Comparison of ENCODE assay signal across 8 cellular contexts in genomic region chr21:31660134-31660565, GRCh38. TPM values are rescaled to one million over a fixed set of nuclear protein-coding genes. Genes with fewer than 3 reads are reported as not detected.
DNase-seq lines count a peak whose midpoint lies in the region; ATAC-seq, FAIRE-seq and TF ChIP-seq lines count a peak whose summit lies in the region.

No MANE protein-coding gene starts in this region.

- peak overlapping the region; percentile 98 for H3K4me2 ChIP-seq in K562 (ENCODE audit: insufficient read depth, low read length)

- no peak for FAIRE-seq in K562 (lab: Jason Lieb, UNC)
- no peak for FAIRE-seq in small intestine (lab: Jason Lieb, UNC)

- H3K9me3 Mint-ChIP-seq in activated T-cell treated with anti-CD3 and anti-CD28 coated beads, Interleukin-2, amount 50 U/mL, for 24 hours, result peaks cover 2% of the 10 kb centered on the region

- no peak for TF ChIP-seq CTCF in K562 (IDR thresholded peaks at IDR 0.05 in 2 of 3, conservative IDR thresholded peaks at IDR 0.05 in 1 of 3; ENCODE audit: insufficient read depth in 2 of 3, low read depth in 1 of 3, low read length in 3 of 3)

- POLR2A ChIA-PET in K562 (lab: Yijun Ruan, JAX), result interaction anchor here (0.9 to 2.2 kb wide), 3 partner anchors 10 to 235 kb away, joined by 3 to 20 read pairs (median 3); no protein-coding TSS in a partner anchor

- peak; percentile 31 for ATAC-seq in HG02623 (IDR thresholded peaks at IDR 0.05; ENCODE audit: unreplicated experiment)
- ATAC-seq in K562, result peak; percentile 37

- H3K27ac ChIP-seq in K562 (ENCODE audit: extremely low read depth, low read depth, low read length) (peak overlapping the region; percentile 96), small intestine (ENCODE audit: low read depth in 1 of 2, low read length in 1 of 2) (peak overlapping the region; percentile 77 to 94)

- TF ChIP-seq EP300 in K562 (IDR thresholded peaks at IDR 0.05; ENCODE audit: low read length), result no peak

- peaks cover 17% of the 10 kb centered on the region; the same call in 1 of the 2 replicates for H4K20me1 ChIP-seq in K562 (replicated peaks; ENCODE audit: control insufficient read depth, insufficient read depth, low read length)

- no peaks in the 10 kb centered on the region for H3K27me3 Mint-ChIP-seq in activated T-cell treated with anti-CD3 and anti-CD28 coated beads, Interleukin-2, amount 50 U/mL, for 24 hours

- peaks cover 55% of the 10 kb centered on the region for H3K36me3 Mint-ChIP-seq in activated T-cell treated with anti-CD3 and anti-CD28 coated beads, Interleukin-2, amount 50 U/mL, for 24 hours (ENCODE audit: low read depth)

- intact Hi-C loops in K562 (cut with micrococcal nuclease), result no loop called here

- CTCF ChIA-PET in K562 (lab: Yijun Ruan, JAX; ENCODE audit: low intra/inter-chr PET ratio), result no interaction called here

- no peaks in the 10 kb centered on the region for H3K9me1 ChIP-seq in K562 (ENCODE audit: control insufficient read depth, insufficient read depth, low read length)

- TF ChIP-seq RAD21 in K562 (CRISPR knock-in tag; conservative IDR thresholded peaks at IDR 0.05 in 1 of 2, IDR thresholded peaks at IDR 0.05 in 1 of 2), result no peak

- peaks cover 54% of the 10 kb centered on the region for H3K79me2 ChIP-seq in K562 (ENCODE audit: control insufficient read depth, insufficient read depth, low read length)

- no peak for TF ChIP-seq POLR2A in K562 (conservative IDR thresholded peaks at IDR 0.05)

- H3K9me3 ChIP-seq in K562 (replicated peaks; ENCODE audit: control insufficient read depth, insufficient read depth, low read depth, low read length), result no peaks in the 10 kb centered on the region
- H3K9me3 ChIP-seq in small intestine (ENCODE audit: control insufficient read depth, low read depth), result no peaks in the 10 kb centered on the region

- H2AFZ ChIP-seq in K562 (ENCODE audit: low read depth, low read length), result peak overlapping the region; percentile 37; the same call in 1 of the 2 replicates

- peaks cover 77% of the 10 kb centered on the region for H3K4me1 Mint-ChIP-seq in activated T-cell treated with anti-CD3 and anti-CD28 coated beads, Interleukin-2, amount 50 U/mL, for 24 hours (ENCODE audit: low read depth)

- no TSS peak for BruUV-seq in K562 (replicated peaks; lab: Mats Ljungman, UMichigan)

- H3K36me3 ChIP-seq in K562 (ENCODE audit: control insufficient read depth, insufficient read depth, low read length) (peaks cover 40% of the 10 kb centered on the region), small intestine (ENCODE audit: control insufficient read depth in 2 of 2, insufficient read depth in 2 of 2, low read length in 2 of 2) (peaks cover 4 to 6% of the 10 kb centered on the region in 2 donors)

- H3K27me3 ChIP-seq in K562 (ENCODE audit: control insufficient read depth in 2 of 2, insufficient read depth in 2 of 2, low read length in 2 of 2), result no peaks in the 10 kb centered on the region
- H3K27me3 ChIP-seq in small intestine (ENCODE audit: control insufficient read depth in 2 of 2, insufficient read depth in 2 of 2, low read length in 2 of 2), result no peaks in the 10 kb centered on the region

- H3K4me3 ChIP-seq in K562 (peak overlapping the region; percentile 71), small intestine (ENCODE audit: low read depth in 1 of 2, low read length in 2 of 2) (peak overlapping the region; percentile 86 to 91)

- H3K27ac Mint-ChIP-seq in activated T-cell treated with anti-CD3 and anti-CD28 coated beads, Interleukin-2, amount 50 U/mL, for 24 hours, result peak overlapping the region; percentile 94

- DNase-seq in activated T-cell treated with anti-CD3 and anti-CD28 coated beads, Interleukin-2, amount 50 U/mL, for 24 hours, result no peak
- DNase-seq in activated T-cell treated with anti-CD3 and anti-CD28 coated beads, Interleukin-2, amount 50 U/mL, for 1 hour, result no peak
- DNase-seq in NCI-H1105 treated with DMSO at 0.1 percent for 48 hours (lab: John Stamatoyannopoulos, UW) (peak; percentile 44), K562 (ENCODE audit: extremely low read depth in 1 of 4, low spot score in 3 of 4) (no peak), inferior parietal cortex (ENCODE audit: extremely low spot score) (peak; percentile 40), small intestine (peak; percentile 35), NCI-H446 treated with DMSO at 0.1 percent for 48 hours (lab: John Stamatoyannopoulos, UW) (no peak)

- WGBS in K562 (ENCODE audit: insufficient coverage, low coverage, missing lambda C conversion rate), result under 1% methylated on average over 23 of the region's 26 CpGs
- 0 to 1% (median 0%) methylated on average over 21 to 26 of the region's 26 CpGs for WGBS in small intestine, 3 donors

- H3K4me3 Mint-ChIP-seq in activated T-cell treated with anti-CD3 and anti-CD28 coated beads, Interleukin-2, amount 50 U/mL, for 24 hours, result peak overlapping the region; percentile 95

- H3K4me1 ChIP-seq in K562 (replicated peaks in 1 of 2; ENCODE audit: control insufficient read depth in 2 of 2, insufficient read depth in 2 of 2, low read length in 2 of 2) (peaks cover 18 to 28% of the 10 kb centered on the region in 2 experiments; a peak in 4 of 5 replicates), small intestine (ENCODE audit: control insufficient read depth in 2 of 2, insufficient read depth in 1 of 2, low read depth in 1 of 2, low read length in 1 of 2) (peaks cover 8% of the 10 kb centered on the region in 2 donors)

- H3K9ac ChIP-seq in K562 (ENCODE audit: insufficient read depth in 1 of 2, low read depth in 2 of 2, low read length in 2 of 2), result peak overlapping the region; percentile 90 to 100

- in situ Hi-C loops in K562 (cut with MboI), result no loop called here

TF ChIP-seq in K562, 482 proteins besides CTCF, POLR2A, EP300 and RAD21 (continues in another document):
- TF ChIP-seq ZNF766 (CRISPR knock-in tag; conservative IDR thresholded peaks at IDR 0.05) (no peak), ZNF561 (CRISPR knock-in tag; conservative IDR thresholded peaks at IDR 0.05) (no peak), ZBTB7A (IDR thresholded peaks at IDR 0.05; ENCODE audit: borderline replicate concordance, control insufficient read depth, low read depth, low read length) (peak; percentile 59; the same call in 1 of the 2 replicates), USF1 (CRISPR knock-in tag; IDR thresholded peaks at IDR 0.05) (no peak), ZNF146 (CRISPR knock-in tag; IDR thresholded peaks at IDR 0.05; ENCODE audit: unreplicated experiment) (no peak), BCL6 (CRISPR knock-in tag; IDR thresholded peaks at IDR 0.05) (no peak), CREB3L1 (IDR thresholded peaks at IDR 0.05; ENCODE audit: borderline replicate concordance, low read depth) (no peak), SNAPC5 (CRISPR knock-in tag; IDR thresholded peaks at IDR 0.05) (no peak), COPS2 (conservative IDR thresholded peaks at IDR 0.05) (no peak)

RNA-seq across cellular contexts. Expression of gene SOD1, which starts 0.7 kb away (rescaled TPM):
- total RNA-seq in K562 (2011; cell fraction: chromatin; rRNA removed; ENCODE audit: low replicate concordance), result 34.1 and 47.2 TPM in 2 replicates
- total RNA-seq in K562 (2011; cell fraction: nucleolus; rRNA removed), result 65.2 and 66.5 TPM in 2 replicates
- total RNA-seq in K562 (2011; cell fraction: nucleoplasm; rRNA removed), result 81.2 and 82.4 TPM in 2 replicates
- 419 and 452 TPM in 2 replicates for total RNA-seq in K562 (2014; rRNA removed)
- total RNA-seq in K562 (2014; rRNA removed; fragmentation: Illumina TruSeq; extraction: Trizol), result 633 and 657 TPM in 2 replicates
- 603 and 618 TPM in 2 replicates for total RNA-seq in K562 (2015; rRNA removed; fragmentation: Illumina TruSeq; extraction: Trizol)
- total RNA-seq in K562 (2021), result 502 and 508 TPM in 2 replicates
- 514 and 783 TPM in 2 replicates for polyA plus RNA-seq in K562 (2011; rRNA removed)
- polyA plus RNA-seq in K562 (2011; cell fraction: cytosol; rRNA removed), result 344 and 485 TPM in 2 replicates
- polyA plus RNA-seq in K562 (2011; cell fraction: nucleus; rRNA removed), result 104 and 172 TPM in 2 replicates
- 288 and 652 TPM in 2 replicates for polyA plus RNA-seq in K562 (2012)
- polyA plus RNA-seq in K562 (2014; fragmentation: Illumina TruSeq; extraction: Trizol), result 577 and 611 TPM in 2 replicates
- 1,000 to 10,000 TPM; 1,386 to 1,409 TPM for polyA plus RNA-seq in K562 (2014; fragmentation: Nextera tagmentation; extraction: Ambion mirVana)
- 613 and 642 TPM in 2 replicates for polyA plus RNA-seq in K562 (2014; rRNA removed)
- polyA minus RNA-seq in K562 (2011; rRNA and poly(A)+ RNA removed), result 483 and 698 TPM in 2 replicates
- polyA minus RNA-seq in K562 (2011; cell fraction: cytosol; rRNA and poly(A)+ RNA removed), result 436 and 452 TPM in 2 replicates
- polyA minus RNA-seq in K562 (2011; cell fraction: nucleus; rRNA and poly(A)+ RNA removed), result 37.4 and 67.0 TPM in 2 replicates
- 1,000 to 10,000 TPM in 1 of 3 donors, 100 to 1,000 TPM in 2; 666 to 1,515 (median 852) TPM for polyA plus RNA-seq in small intestine

Comparison
In these comparisons a context has a peak if more than half of its experiments do, and no peak if none do; other contexts are left out.
1. DNase-seq: peak in NCI-H1105 treated with DMSO at 0.1 percent for 48 hours (single experiment), inferior parietal cortex (single experiment) and small intestine (single experiment); none in activated T-cell treated with anti-CD3 and anti-CD28 coated beads, Interleukin-2, amount 50 U/mL, for 24 hours (single experiment), activated T-cell treated with anti-CD3 and anti-CD28 coated beads, Interleukin-2, amount 50 U/mL, for 1 hour (single experiment), K562 (0 of 4) and NCI-H446 treated with DMSO at 0.1 percent for 48 hours (single experiment).